ENCODE assay signal across 2 cellular contexts in the genomic region with DNA sequence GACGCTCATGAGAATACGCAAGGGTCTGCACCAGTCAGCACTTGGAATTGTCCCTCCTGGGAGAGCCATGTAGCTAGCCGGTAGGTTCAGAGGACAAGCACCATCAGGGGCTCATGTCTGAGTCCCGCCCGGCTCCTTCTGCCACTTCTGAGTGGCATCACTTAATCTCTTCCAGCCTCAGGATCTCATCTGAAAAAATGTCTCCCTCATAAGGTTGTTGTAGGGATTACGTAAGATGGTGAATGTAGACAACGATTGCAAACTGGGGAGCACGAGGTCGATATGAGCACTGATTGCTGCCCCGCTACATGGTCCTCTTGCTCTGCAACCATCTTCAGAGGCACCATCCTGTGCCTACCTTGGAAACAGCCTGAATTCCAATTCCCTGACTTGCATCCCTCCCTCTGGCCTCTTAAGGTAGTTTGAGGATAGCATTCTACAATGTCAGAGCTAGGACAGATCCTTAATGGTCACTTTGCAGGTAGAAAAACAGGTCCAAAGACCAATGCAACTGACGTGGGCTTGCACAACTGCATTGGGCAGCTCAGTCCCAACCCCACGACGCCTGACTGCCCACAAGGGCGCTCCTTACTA.
TF ChIP-seq lines count a peak whose summit lies in the region.

No MANE protein-coding gene starts in this region.

TF ChIP-seq in HEK293T, 16 proteins besides CTCF, POLR2A, EP300 and RAD21:
- TF ChIP-seq FOXM1 (IDR thresholded peaks at IDR 0.05; ENCODE audit: borderline replicate concordance) (no peak), BHLHE40 (IDR thresholded peaks at IDR 0.05; ENCODE audit: borderline replicate concordance) (no peak), NFRKB (IDR thresholded peaks at IDR 0.05) (no peak), PKNOX1 (IDR thresholded peaks at IDR 0.05) (no peak), LEF1 (IDR thresholded peaks at IDR 0.05; ENCODE audit: borderline replicate concordance) (no peak), FOXA1 (IDR thresholded peaks at IDR 0.05) (no peak), CTBP1 (IDR thresholded peaks at IDR 0.05; ENCODE audit: borderline replicate concordance) (no peak), ELF4 (IDR thresholded peaks at IDR 0.05) (no peak)

TF ChIP-seq in WTC11, 78 proteins besides CTCF, POLR2A, EP300 and RAD21:
- TF ChIP-seq ESRRA (CRISPR knock-in tag; IDR thresholded peaks at IDR 0.05; ENCODE audit: borderline replicate concordance) = no peak
- no peak for TF ChIP-seq FOXK1 (CRISPR knock-in tag; IDR thresholded peaks at IDR 0.05)
- no peak for TF ChIP-seq ZNF317 (CRISPR knock-in tag; IDR thresholded peaks at IDR 0.05; ENCODE audit: borderline replicate concordance, low read depth)
- no peak for TF ChIP-seq OVOL2 (CRISPR knock-in tag; IDR thresholded peaks at IDR 0.05; ENCODE audit: borderline replicate concordance)
- no peak for TF ChIP-seq TCF7 (CRISPR knock-in tag; IDR thresholded peaks at IDR 0.05; ENCODE audit: low read depth)
- no peak for TF ChIP-seq EMX1 (CRISPR knock-in tag; IDR thresholded peaks at IDR 0.05)
- no peak for TF ChIP-seq ZNF671 (CRISPR knock-in tag; IDR thresholded peaks at IDR 0.05)
- TF ChIP-seq STAT6 (CRISPR knock-in tag; conservative IDR thresholded peaks at IDR 0.05; ENCODE audit: low read depth) = no peak
- no peak for TF ChIP-seq ELF4 (CRISPR knock-in tag; IDR thresholded peaks at IDR 0.05; ENCODE audit: low read depth)
- no peak for TF ChIP-seq CREB1 (CRISPR knock-in tag; IDR thresholded peaks at IDR 0.05)
- TF ChIP-seq NFATC4 (CRISPR knock-in tag; IDR thresholded peaks at IDR 0.05) = no peak
- TF ChIP-seq SMAD4 (CRISPR knock-in tag; IDR thresholded peaks at IDR 0.05) = no peak
- TF ChIP-seq AFF4 (CRISPR knock-in tag; IDR thresholded peaks at IDR 0.05; ENCODE audit: borderline replicate concordance) = no peak
- no peak for TF ChIP-seq ATF1 (CRISPR knock-in tag; IDR thresholded peaks at IDR 0.05)
- no peak for TF ChIP-seq ZNF396 (CRISPR knock-in tag; IDR thresholded peaks at IDR 0.05; ENCODE audit: borderline replicate concordance)
- TF ChIP-seq PRRX2 (CRISPR knock-in tag; IDR thresholded peaks at IDR 0.05) = no peak
- TF ChIP-seq ZNF512 (CRISPR knock-in tag; IDR thresholded peaks at IDR 0.05; ENCODE audit: borderline replicate concordance) = no peak
- TF ChIP-seq GRHL2 (CRISPR knock-in tag; IDR thresholded peaks at IDR 0.05; ENCODE audit: insufficient replicate concordance, severe bottlenecking) = no peak
- no peak for TF ChIP-seq MXD4 (CRISPR knock-in tag; IDR thresholded peaks at IDR 0.05; ENCODE audit: borderline replicate concordance)
- TF ChIP-seq HMGA2 (CRISPR knock-in tag; IDR thresholded peaks at IDR 0.05) = no peak
